ENCODE assay signal across 8 cellular contexts in genomic region chr17:8857919-8858318, GRCh38. TPM values are rescaled to one million over a fixed set of nuclear protein-coding genes. Genes with fewer than 3 reads are reported as not detected.
DNase-seq lines count a peak whose midpoint lies in the region; ATAC-seq and TF ChIP-seq lines count a peak whose summit lies in the region.

No MANE protein-coding gene starts in this region.

- H3K36me3 ChIP-seq in BJ (ENCODE audit: control insufficient read depth, insufficient read depth, low read length) (no peaks in the 10 kb centered on the region), body of pancreas (replicated peaks in 1 of 2; ENCODE audit: insufficient read depth in 1 of 2, low read depth in 2 of 2) (no peaks in the 10 kb centered on the region)

- no peaks in the 10 kb centered on the region for H3K9me3 Mint-ChIP-seq in activated naive CD8-positive, alpha-beta T cell (ENCODE audit: low read depth)

- DNase-seq in BJ (ENCODE audit: low read depth) (peak; percentile 62), HS-27A (ENCODE audit: low read depth) (peak; percentile 59), body of pancreas (no peak), amniotic stem cell (lab: John Stamatoyannopoulos, UW) (no peak), NCI-H2227 treated with DMSO at 0.1 percent for 48 hours (lab: John Stamatoyannopoulos, UW) (no peak)
- DNase-seq in stimulated activated CD8-positive, alpha-beta memory T cell treated with anti-CD3 and anti-CD28 coated beads, Interleukin-15, amount 100 ng/mL, for 48 hours (ENCODE audit: low read depth in 2 of 2) = peak; percentile 55 to 62

- no peak for TF ChIP-seq POLR2A in body of pancreas (IDR thresholded peaks at IDR 0.05)

- peak overlapping the region; percentile 68 for H3K4me3 Mint-ChIP-seq in activated naive CD8-positive, alpha-beta T cell

- WGBS in body of pancreas, 2 donors = 9 to 21% methylated on average over 5 of the region's 5 CpGs

- TF ChIP-seq CTCF in BJ (IDR thresholded peaks at IDR 0.05; ENCODE audit: insufficient read depth, low read depth, low read length) (no peak), body of pancreas (IDR thresholded peaks at IDR 0.05) (no peak)

- H3K4me1 Mint-ChIP-seq in activated naive CD8-positive, alpha-beta T cell (ENCODE audit: low read depth) = peaks cover 34% of the 10 kb centered on the region

- H3K36me3 Mint-ChIP-seq in activated naive CD8-positive, alpha-beta T cell = no peaks in the 10 kb centered on the region

- CTCF ChIA-PET in BJ (lab: Yijun Ruan, JAX) = interaction anchor here (0.7 to 1.0 kb wide), 4 partner anchors 16 to 131 kb away, joined by 3 read pairs; no protein-coding TSS in a partner anchor

- ATAC-seq in GM18873 (IDR thresholded peaks at IDR 0.05; ENCODE audit: low FRiP score, unreplicated experiment) (peak; percentile 46), body of pancreas (no peak)

- H3K27ac ChIP-seq in body of pancreas = no peak overlapping the region

- POLR2A ChIA-PET in BJ (lab: Charles Lee) = interaction anchor here (0.6 kb wide), 1 partner anchor 576 kb away, joined by 4 read pairs; no protein-coding TSS in a partner anchor

- H3K27me3 ChIP-seq in BJ (ENCODE audit: control insufficient read depth, insufficient read depth, low read length) = no peaks in the 10 kb centered on the region
- no peaks in the 10 kb centered on the region for H3K27me3 ChIP-seq in body of pancreas

- no peak overlapping the region for H3K27ac Mint-ChIP-seq in activated naive CD8-positive, alpha-beta T cell

- H3K27me3 Mint-ChIP-seq in activated naive CD8-positive, alpha-beta T cell = no peaks in the 10 kb centered on the region

- intact Hi-C loops in body of pancreas (cut with DNase I) = no loop called here

- H3K9me3 ChIP-seq in body of pancreas = no peaks in the 10 kb centered on the region

- no peak overlapping the region for H3K4me3 ChIP-seq in BJ (ENCODE audit: low read depth, low read length)
- H3K4me3 ChIP-seq in body of pancreas = no peak overlapping the region

- H3K4me1 ChIP-seq in body of pancreas = peaks cover 10% of the 10 kb centered on the region

RNA-seq across cellular contexts. Expression of gene PIK3R6, which starts 9.6 kb away (rescaled TPM):
- polyA plus RNA-seq in BJ (2011; rRNA removed) = not detected in 2 replicates
- 0.05 TPM in 1 of 2 replicates, not detected in the other for polyA minus RNA-seq in BJ (2011; rRNA and poly(A)+ RNA removed)
- total RNA-seq in body of pancreas = under 1 TPM in 1 of 2 donors, not detected in 1; 0.66 TPM

RNA-seq across cellular contexts. Expression of gene MFSD6L, which starts 58.8 kb away (rescaled TPM):
- not detected in 2 replicates for polyA plus RNA-seq in BJ (2011; rRNA removed)
- polyA minus RNA-seq in BJ (2011; rRNA and poly(A)+ RNA removed) = not detected in 2 replicates
- total RNA-seq in body of pancreas = 1 to 10 TPM; 3.9 to 8.6 TPM

Comparison
In these comparisons a context has a peak if more than half of its experiments do, and no peak if none do; other contexts are left out.
1. DNase-seq: peak in BJ (single experiment), HS-27A (single experiment) and stimulated activated CD8-positive, alpha-beta memory T cell treated with anti-CD3 and anti-CD28 coated beads, Interleukin-15, amount 100 ng/mL, for 48 hours (2 of 2); none in body of pancreas (0 of 4), amniotic stem cell (single experiment) and NCI-H2227 treated with DMSO at 0.1 percent for 48 hours (single experiment).